Comparison of ENCODE assay signal across 19 cellular contexts in the genomic region with DNA sequence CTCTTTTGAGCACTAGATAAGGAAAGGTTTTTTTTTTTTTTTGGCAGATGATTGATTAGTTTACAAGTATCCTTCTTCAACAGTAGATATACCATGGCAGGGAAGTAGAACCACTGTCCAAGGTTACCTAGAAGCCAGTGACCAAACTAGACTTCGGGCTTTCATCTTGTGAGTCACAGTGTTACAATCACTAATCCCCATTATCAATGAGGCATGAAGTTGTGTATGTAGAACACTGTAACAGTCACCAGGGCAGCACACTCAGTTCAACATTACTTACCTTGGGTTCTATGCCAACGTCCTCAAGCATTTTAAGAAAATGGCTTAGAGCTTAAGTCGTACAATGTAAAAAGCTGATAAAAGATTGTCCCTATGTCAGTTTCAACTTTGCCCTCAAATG.
"Had no signal": no experiment of that assay in that cellular context is flagged by ENCODE, and none has a peak within 500 bp of the region (broad histone marks: within the 10 kb centered on the region; RNA-seq: fewer than 3 reads in every experiment).

No MANE protein-coding gene starts in this region.

- H3K4me1 ChIP-seq: body of pancreas, colonic mucosa, parathyroid adenoma, vagina had no signal

- H3K9me3 ChIP-seq: body of pancreas, colonic mucosa, heart left ventricle, left lung, mucosa of descending colon, neutrophil, tibial nerve, vagina had no signal

- H3K9me3 Mint-ChIP-seq: activated naive CD4-positive, alpha-beta T cell treated with anti-CD3 and anti-CD28 coated beads for 36 hours; activated naive CD8-positive, alpha-beta T cell treated with anti-CD3 and anti-CD28 coated beads, Interleukin-2, amount 50 U/mL, for 24 hours; activated T-helper 1 cell treated with anti-CD3 and anti-CD28 coated beads, Interleukin-12 subunit alpha, Interleukin-12 subunit beta, Interleukin-2, Interleukin-4 antibody, amounts not matched to agents 30 ng/mL and 10 ng/mL and 1 ng/mL, durations not matched to agents 14 hours and 24 hours and 36 hours; memory B cell; naive thymus-derived CD4-positive, alpha-beta T cell had no signal

- ATAC-seq: activated CD4-positive, CD25-positive, alpha-beta regulatory T cell treated with anti-CD3 and anti-CD28 coated beads, Interleukin-2, amount 50 U/mL, for 24 hours; body of pancreas; heart left ventricle; left lung; mucosa of descending colon; naive thymus-derived CD4-positive, alpha-beta T cell had no signal

- H3K4me3 Mint-ChIP-seq: activated naive CD4-positive, alpha-beta T cell treated with anti-CD3 and anti-CD28 coated beads for 36 hours; activated naive CD8-positive, alpha-beta T cell treated with anti-CD3 and anti-CD28 coated beads, Interleukin-2, amount 50 U/mL, for 24 hours; activated T-helper 1 cell treated with anti-CD3 and anti-CD28 coated beads, Interleukin-12 subunit alpha, Interleukin-12 subunit beta, Interleukin-2, Interleukin-4 antibody, amounts not matched to agents 30 ng/mL and 10 ng/mL and 1 ng/mL, durations not matched to agents 14 hours and 24 hours and 36 hours; memory B cell; naive thymus-derived CD4-positive, alpha-beta T cell had no signal

- H3K27ac Mint-ChIP-seq: activated naive CD4-positive, alpha-beta T cell treated with anti-CD3 and anti-CD28 coated beads for 36 hours; memory B cell; naive thymus-derived CD4-positive, alpha-beta T cell had no signal

- H3K27me3 ChIP-seq: body of pancreas, colonic mucosa, heart left ventricle, left lung, neutrophil, tibial nerve, vagina had no signal

- DNase-seq: activated CD4-positive, alpha-beta T cell treated with anti-CD3 and anti-CD28 coated beads, Interleukin-2, amount 50 U/mL, for 1 hour; activated CD8-positive, alpha-beta memory T cell treated with anti-CD3 and anti-CD28 coated beads for 24 hours; activated naive CD4-positive, alpha-beta T cell treated with anti-CD3 and anti-CD28 coated beads for 36 hours; activated naive CD8-positive, alpha-beta T cell treated with anti-CD3 and anti-CD28 coated beads, Interleukin-2, amount 50 U/mL, for 24 hours; body of pancreas; central memory CD4-positive, alpha-beta T cell; colonic mucosa; heart left ventricle; left lung; mucosa of descending colon; naive thymus-derived CD4-positive, alpha-beta T cell; stimulated activated naive CD4-positive, alpha-beta T cell had no signal

- H3K4me1 Mint-ChIP-seq: memory B cell had no signal

- H3K27ac ChIP-seq: body of pancreas, colonic mucosa, heart left ventricle, left lung, neutrophil, parathyroid adenoma, tibial nerve, vagina had no signal

- H3K4me3 ChIP-seq: body of pancreas, colonic mucosa, heart left ventricle, left lung, mucosa of descending colon, tibial nerve, vagina had no signal

- H3K36me3 Mint-ChIP-seq: memory B cell; naive thymus-derived CD4-positive, alpha-beta T cell had no signal

- H3K36me3 ChIP-seq: colonic mucosa, heart left ventricle, left lung, neutrophil, tibial nerve, vagina had no signal
